ENCODE assay signal across 12 cellular contexts in genomic region chr12:54232790-54233189, GRCh38. TPM values are rescaled to one million over a fixed set of nuclear protein-coding genes. Genes with fewer than 3 reads are reported as not detected.
DNase-seq lines count a peak whose midpoint lies in the region; ATAC-seq and TF ChIP-seq lines count a peak whose summit lies in the region.
"Had no signal": no experiment of that assay in that cellular context is flagged by ENCODE, and none has a peak within 500 bp of the region (broad histone marks: within the 10 kb centered on the region; RNA-seq: fewer than 3 reads in every experiment).

No MANE protein-coding gene starts in this region.

- no peaks in the 10 kb centered on the region for H3K27me3 ChIP-seq in thoracic aorta (replicated peaks; ENCODE audit: insufficient read depth)

- DNase-seq in NCI-H82 (lab: John Stamatoyannopoulos, UW) (peak; percentile 45), NCI-H82 treated with DMSO at 0.1 percent for 48 hours (lab: John Stamatoyannopoulos, UW; ENCODE audit: unreplicated experiment) (no peak), fibroblast of the aortic adventitia (ENCODE audit: low read depth) (peak; percentile 85), thoracic aorta (ENCODE audit: low spot score) (no peak)
- DNase-seq: immature natural killer cell, NCI-H1417 treated with DMSO at 0.1 percent for 48 hours, NCI-H526 had no signal

- H3K9me3 ChIP-seq in thoracic aorta: no peaks in the 10 kb centered on the region

- ATAC-seq in SK-N-SH treated with all-trans-retinoic acid at 6 μM for 48 hours (peak; percentile 28; the same call in 2 of the 3 replicates), thoracic aorta (ENCODE audit: insufficient number of reproducible peaks, low FRiP score, low read depth) (peak; percentile 64), HG03460 (IDR thresholded peaks at IDR 0.05; ENCODE audit: unreplicated experiment) (no peak), GM18520 (IDR thresholded peaks at IDR 0.05; ENCODE audit: unreplicated experiment) (no peak), HG03354 (IDR thresholded peaks at IDR 0.05; ENCODE audit: poor library complexity, severe bottlenecking, unreplicated experiment) (no peak)

- TF ChIP-seq CTCF in fibroblast of the aortic adventitia (IDR thresholded peaks at IDR 0.05; ENCODE audit: insufficient read depth, low read length) (peak; percentile 61), thoracic aorta (IDR thresholded peaks at IDR 0.05) (peak; percentile 54)

- H3K4me3 ChIP-seq in fibroblast of the aortic adventitia (ENCODE audit: low read depth, low read length) (no peak overlapping the region), thoracic aorta (no peak overlapping the region)

- H3K4me1 ChIP-seq in thoracic aorta (ENCODE audit: control insufficient read depth in 1 of 2, low read depth in 2 of 2): peaks cover 3 to 18% of the 10 kb centered on the region in 2 donors

- H3K36me3 ChIP-seq in thoracic aorta: no peaks in the 10 kb centered on the region

- H3K27ac ChIP-seq in thoracic aorta: peak overlapping the region in 1 of 2 donors; percentile 49
- H3K27ac ChIP-seq: 22Rv1 had no signal

TF ChIP-seq in SK-N-SH treated with all-trans-retinoic acid at 6 μM for 48 hours, 23 proteins besides CTCF, POLR2A, EP300 and RAD21:
- TF ChIP-seq TOX (CRISPR knock-in tag; IDR thresholded peaks at IDR 0.05; ENCODE audit: borderline replicate concordance) (no peak), TSHZ2 (CRISPR knock-in tag; IDR thresholded peaks at IDR 0.05) (no peak), ESRRG (CRISPR knock-in tag; IDR thresholded peaks at IDR 0.05) (no peak), PATZ1 (CRISPR knock-in tag; IDR thresholded peaks at IDR 0.05; ENCODE audit: borderline replicate concordance) (no peak), ZNF565 (CRISPR knock-in tag; conservative IDR thresholded peaks at IDR 0.05; ENCODE audit: low read depth) (no peak), ARNTL (CRISPR knock-in tag; IDR thresholded peaks at IDR 0.05; ENCODE audit: borderline replicate concordance, low read depth) (no peak), ZNF70 (CRISPR knock-in tag; IDR thresholded peaks at IDR 0.05) (no peak), PPARA (CRISPR knock-in tag; IDR thresholded peaks at IDR 0.05; ENCODE audit: borderline replicate concordance) (no peak), CREB5 (CRISPR knock-in tag; IDR thresholded peaks at IDR 0.05; ENCODE audit: low read depth) (no peak)

RNA-seq across cellular contexts. Expression of gene SMUG1, which starts 44.0 kb away (rescaled TPM):
- total RNA-seq in fibroblast of the aortic adventitia (ENCODE audit: low replicate concordance) (18.3 and 27.5 TPM in 2 replicates), thoracic aorta (10 to 100 TPM; 29.4 to 39.3 TPM)

RNA-seq across cellular contexts. Expression of gene CBX5, which starts 47.1 kb away (rescaled TPM):
- total RNA-seq in fibroblast of the aortic adventitia (ENCODE audit: low replicate concordance) (38.3 and 114 TPM in 2 replicates), thoracic aorta (10 to 100 TPM; 37.6 to 52.7 TPM)

RNA-seq across cellular contexts. Expression of gene HNRNPA1, which starts 47.7 kb away (rescaled TPM):
- 435 and 902 TPM in 2 replicates for total RNA-seq in fibroblast of the aortic adventitia (ENCODE audit: low replicate concordance)
- 100 to 1,000 TPM; 219 to 695 TPM for total RNA-seq in thoracic aorta

Comparison
In these comparisons a context has a peak if more than half of its experiments do, and no peak if none do; other contexts are left out.
1. DNase-seq: peak in NCI-H82 (single experiment) and fibroblast of the aortic adventitia (single experiment); none in NCI-H82 treated with DMSO at 0.1 percent for 48 hours (single experiment) and thoracic aorta (single experiment).
2. ATAC-seq: peak in SK-N-SH treated with all-trans-retinoic acid at 6 μM for 48 hours (single experiment) and thoracic aorta (single experiment); none in HG03460 (single experiment), GM18520 (single experiment) and HG03354 (single experiment).